21 cellular contexts compared by ENCODE assay signal in the genomic region with DNA sequence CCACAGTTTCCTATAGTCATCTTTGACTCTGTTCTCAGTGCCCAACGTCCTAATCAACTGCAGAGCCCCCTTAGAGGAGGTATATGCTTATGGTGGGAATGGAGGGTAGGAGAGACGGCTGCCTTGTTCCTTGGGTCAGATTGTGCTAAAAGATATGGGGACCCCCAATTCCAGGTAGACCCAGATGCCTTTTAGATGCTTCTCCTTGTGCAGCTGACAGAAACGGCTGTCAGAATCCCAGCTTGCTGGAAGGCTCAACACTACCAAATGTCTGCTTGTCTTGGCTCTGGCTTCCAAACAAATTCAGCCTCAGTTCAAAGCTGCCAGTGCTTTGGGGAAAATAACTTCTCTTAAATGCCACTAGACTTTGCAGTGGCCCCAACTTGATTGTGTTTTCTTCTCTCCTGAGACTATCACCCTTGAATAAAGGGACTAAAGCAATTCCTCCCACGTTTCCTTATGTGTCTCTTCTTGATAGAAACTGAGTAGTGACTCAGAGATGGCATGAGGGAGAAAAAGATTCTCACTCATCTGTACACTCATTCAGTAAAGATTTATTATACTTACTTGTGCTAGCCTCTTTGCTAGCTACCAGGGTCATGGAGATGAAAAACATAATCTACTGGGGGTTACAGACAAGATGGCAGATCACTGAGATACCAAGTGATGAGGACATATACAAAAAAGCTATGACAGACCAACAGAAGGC. TPM values are rescaled to one million over a fixed set of nuclear protein-coding genes. Genes with fewer than 3 reads are reported as not detected.
DNase-seq lines count a peak whose midpoint lies in the region; ATAC-seq, FAIRE-seq and TF ChIP-seq lines count a peak whose summit lies in the region.
"Had no signal": no experiment of that assay in that cellular context is flagged by ENCODE, and none has a peak within 500 bp of the region (broad histone marks: within the 10 kb centered on the region; RNA-seq: fewer than 3 reads in every experiment).

No MANE protein-coding gene starts in this region.

- H2AFZ ChIP-seq in K562 (ENCODE audit: low read depth, low read length) = 0 out of 2 replicates have a peak overlapping the region, but pooled peaks have one; percentile 16

- FAIRE-seq in K562 (lab: Jason Lieb, UNC) = no peak

- no peaks in the 10 kb centered on the region for H3K9me1 ChIP-seq in K562 (ENCODE audit: control insufficient read depth, insufficient read depth, low read length)

- 8% methylated on average over 4 of the region's 4 CpGs for WGBS in K562 (ENCODE audit: insufficient coverage, low coverage, missing lambda C conversion rate)

- H3K79me2 ChIP-seq in K562 (ENCODE audit: control insufficient read depth, insufficient read depth, low read length) = peaks cover 8% of the 10 kb centered on the region

- no peak for TF ChIP-seq EP300 in K562 (IDR thresholded peaks at IDR 0.05; ENCODE audit: low read length)

- intact Hi-C loops in K562 (cut with micrococcal nuclease) = no loop called here

- TF ChIP-seq POLR2A in K562 (conservative IDR thresholded peaks at IDR 0.05) = no peak

- H4K20me1 ChIP-seq in K562 (replicated peaks; ENCODE audit: control insufficient read depth, insufficient read depth, low read length) = peaks cover 3% of the 10 kb centered on the region; the same call in 1 of the 2 replicates

- no peak overlapping the region for H3K27ac ChIP-seq in K562 (ENCODE audit: extremely low read depth, low read depth, low read length)
- H3K27ac ChIP-seq: adrenal gland, BLaER1, prostate gland, RWPE1, spleen had no signal

- no peak for TF ChIP-seq RAD21 in K562 (CRISPR knock-in tag; conservative IDR thresholded peaks at IDR 0.05 in 1 of 2, IDR thresholded peaks at IDR 0.05 in 1 of 2)

- peaks cover 10 to 13% of the 10 kb centered on the region in 2 experiments; a peak in 4 of 5 replicates for H3K27me3 ChIP-seq in K562 (ENCODE audit: control insufficient read depth in 2 of 2, insufficient read depth in 2 of 2, low read length in 2 of 2)
- H3K27me3 ChIP-seq: adrenal gland had no signal

- TF ChIP-seq CTCF in K562 (IDR thresholded peaks at IDR 0.05 in 2 of 3, conservative IDR thresholded peaks at IDR 0.05 in 1 of 3; ENCODE audit: insufficient read depth in 2 of 3, low read depth in 1 of 3, low read length in 3 of 3) = no peak

- H3K9ac ChIP-seq in K562 (ENCODE audit: insufficient read depth in 1 of 2, low read depth in 2 of 2, low read length in 2 of 2) = no peak overlapping the region
- H3K9ac ChIP-seq: BLaER1 had no signal

- in situ Hi-C loops in K562 (cut with MboI) = no loop called here
- in situ Hi-C loops in KBM-7 (cut with MboI; ENCODE audit: low pct_unique_long_range_greater_than_20kb, low sequenced_read_pairs) = no loop called here

- H3K9me3 ChIP-seq in K562 (replicated peaks; ENCODE audit: control insufficient read depth, insufficient read depth, low read depth, low read length) = no peaks in the 10 kb centered on the region
- H3K9me3 ChIP-seq: adrenal gland, prostate gland, spleen had no signal

- BruUV-seq in K562 (replicated peaks; lab: Mats Ljungman, UMichigan) = no TSS peak

- no peaks in the 10 kb centered on the region for H3K36me3 ChIP-seq in K562 (ENCODE audit: control insufficient read depth, insufficient read depth, low read length)
- H3K36me3 ChIP-seq: adrenal gland, BLaER1, prostate gland, spleen had no signal

- peaks cover 20 to 32% of the 10 kb centered on the region in 2 experiments for H3K4me1 ChIP-seq in K562 (replicated peaks in 1 of 2; ENCODE audit: control insufficient read depth in 2 of 2, insufficient read depth in 2 of 2, low read length in 2 of 2)
- H3K4me1 ChIP-seq: prostate gland had no signal

- no peak overlapping the region for H3K4me3 ChIP-seq in K562
- H3K4me3 ChIP-seq: adrenal gland, BLaER1, lung, prostate gland, spleen had no signal

- ATAC-seq in K562 (no peak), GM18868 (IDR thresholded peaks at IDR 0.05; ENCODE audit: unreplicated experiment) (no peak)
- ATAC-seq: naive thymus-derived CD8-positive, alpha-beta T cell; stimulated activated memory B cell treated with anti-CD40 and anti-IgM and Interleukin-4, amounts not matched to agents 10 μg/mL and 1 μg/mL and 100 μg/mL, for 72 hours had no signal

- DNase-seq in EH (ENCODE audit: low read depth) (peak; percentile 75), HT1080 (ENCODE audit: low read depth) (peak; percentile 46), K562 (ENCODE audit: extremely low read depth in 1 of 4, low spot score in 3 of 4) (no peak), hepatic stellate cell (ENCODE audit: low spot score) (peak; percentile 60), MV-4-11 (lab: John Stamatoyannopoulos, UW) (no peak), KBM-7 (no peak)
- no peak for DNase-seq in stimulated activated CD4-positive, alpha-beta T cell treated with anti-CD3 and anti-CD28 coated beads, Interleukin-2, amount 100 ng/mL, for 24 hours
- DNase-seq: activated CD4-positive, alpha-beta T cell treated with anti-CD3 and anti-CD28 coated beads, Interleukin-2, amount 50 U/mL, for 1 hour; adrenal gland; immature natural killer cell; Kasumi-1; naive thymus-derived CD8-positive, alpha-beta T cell; NCI-H1417; NCI-H2171; spleen had no signal

- CTCF ChIA-PET in K562 (lab: Yijun Ruan, JAX; ENCODE audit: low intra/inter-chr PET ratio) = no interaction called here

- POLR2A ChIA-PET in K562 (lab: Yijun Ruan, JAX) = interaction anchor here (0.8 to 1.5 kb wide), 2 partner anchors 37 to 71 kb away, joined by 3 to 4 read pairs; no protein-coding TSS in a partner anchor

- H3K4me2 ChIP-seq in K562 (ENCODE audit: insufficient read depth, low read length) = no peak overlapping the region
- H3K4me2 ChIP-seq: BLaER1 had no signal

TF ChIP-seq in K562, 482 proteins besides CTCF, POLR2A, EP300 and RAD21:
- peak; percentile 36; the same call in 1 of the 2 replicates for TF ChIP-seq FOSL1 (tag; conservative IDR thresholded peaks at IDR 0.05)
- TF ChIP-seq KDM2B (CRISPR knock-in tag; IDR thresholded peaks at IDR 0.05) = no peak
- TF ChIP-seq EGR1 (conservative IDR thresholded peaks at IDR 0.05) = peak; percentile 43
TF ChIP-seq in K562: peak in this region for 2.

RNA-seq across cellular contexts. Expression of gene RNF19B, which starts 3.4 kb away (rescaled TPM):
- total RNA-seq in HT1080 (2014; rRNA removed; shearing (Covaris generic)) = 21.2 and 27.0 TPM in 2 replicates
- polyA plus RNA-seq in HT1080 (2015; cell fraction: cytosol; rRNA removed) = 34.2 and 37.3 TPM in 2 replicates
- 17.9 and 22.5 TPM in 2 replicates for polyA plus RNA-seq in HT1080 (2015; cell fraction: nucleus; rRNA removed)
- 7.2 and 10.6 TPM in 2 replicates for total RNA-seq in K562 (2011; cell fraction: chromatin; rRNA removed; ENCODE audit: low replicate concordance)
- total RNA-seq in K562 (2011; cell fraction: nucleolus; rRNA removed) = 7.9 and 11.3 TPM in 2 replicates
- total RNA-seq in K562 (2011; cell fraction: nucleoplasm; rRNA removed) = 6.7 and 7.8 TPM in 2 replicates
- total RNA-seq in K562 (2014; rRNA removed) = 9.6 and 11.8 TPM in 2 replicates
- total RNA-seq in K562 (2014; rRNA removed; fragmentation: Illumina TruSeq; extraction: Trizol) = 9.1 and 10.2 TPM in 2 replicates
- total RNA-seq in K562 (2015; rRNA removed; fragmentation: Illumina TruSeq; extraction: Trizol) = 10.5 and 10.9 TPM in 2 replicates
- total RNA-seq in K562 (2021) = 14.9 TPM in 2 replicates
- 10.2 and 14.3 TPM in 2 replicates for polyA plus RNA-seq in K562 (2011; rRNA removed)
- 9.9 and 11.1 TPM in 2 replicates for polyA plus RNA-seq in K562 (2011; cell fraction: cytosol; rRNA removed)
- polyA plus RNA-seq in K562 (2011; cell fraction: nucleus; rRNA removed) = 5.4 and 6.0 TPM in 2 replicates
- polyA plus RNA-seq in K562 (2012) = 12.3 and 15.2 TPM in 2 replicates
- 14.1 and 14.6 TPM in 2 replicates for polyA plus RNA-seq in K562 (2014; fragmentation: Illumina TruSeq; extraction: Trizol)
- polyA plus RNA-seq in K562 (2014; fragmentation: Nextera tagmentation; extraction: Ambion mirVana) = 1 to 10 TPM; 2.6 to 2.8 TPM
- polyA plus RNA-seq in K562 (2014; rRNA removed) = 10.1 and 11.6 TPM in 2 replicates
- polyA minus RNA-seq in K562 (2011; rRNA and poly(A)+ RNA removed) = 18.7 and 25.2 TPM in 2 replicates
- polyA minus RNA-seq in K562 (2011; cell fraction: cytosol; rRNA and poly(A)+ RNA removed) = 7.8 and 11.6 TPM in 2 replicates
- 4.7 and 7.8 TPM in 2 replicates for polyA minus RNA-seq in K562 (2011; cell fraction: nucleus; rRNA and poly(A)+ RNA removed)

Comparison
In these comparisons a context has a peak if more than half of its experiments do, and no peak if none do; other contexts are left out.
1. DNase-seq: peak in EH (single experiment), HT1080 (single experiment) and hepatic stellate cell (single experiment); none in K562 (0 of 4), stimulated activated CD4-positive, alpha-beta T cell treated with anti-CD3 and anti-CD28 coated beads, Interleukin-2, amount 100 ng/mL, for 24 hours (0 of 2), MV-4-11 (single experiment) and KBM-7 (single experiment).